ENCODE assay signal across 9 cellular contexts in the genomic region with DNA sequence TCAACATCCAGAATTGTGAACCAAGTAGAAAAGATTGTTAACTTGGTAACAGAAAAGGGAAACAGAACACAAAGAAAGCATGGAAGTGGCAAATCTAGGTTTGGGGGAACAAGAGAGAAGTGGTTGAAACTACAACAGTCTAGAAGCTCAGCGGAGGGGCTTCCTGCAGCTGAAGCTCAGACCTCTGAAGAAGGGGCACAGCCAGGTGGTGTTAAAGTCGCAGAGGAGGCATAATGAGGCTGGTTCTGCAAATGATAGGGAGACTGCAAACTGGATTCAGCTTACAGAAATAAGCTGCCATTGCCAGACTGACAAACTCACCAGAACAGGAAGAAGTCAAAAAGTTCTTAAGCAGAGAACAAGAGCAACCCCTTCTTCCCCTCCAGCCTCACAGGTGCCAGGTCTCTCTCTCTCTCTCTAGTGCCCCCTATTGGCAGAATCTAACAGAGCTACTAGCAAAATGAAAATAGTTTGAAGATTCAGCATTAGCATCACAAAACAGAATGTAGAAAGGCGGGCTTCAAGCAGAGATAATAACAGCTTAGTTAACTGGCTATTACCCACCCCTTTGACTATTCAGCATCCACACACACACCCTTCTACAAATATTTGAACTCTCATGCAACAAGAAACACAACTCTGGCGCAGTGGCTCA.
DNase-seq lines count a peak whose midpoint lies in the region; ATAC-seq and TF ChIP-seq lines count a peak whose summit lies in the region.
"Had no signal": no experiment of that assay in that cellular context is flagged by ENCODE, and none has a peak within 500 bp of the region (broad histone marks: within the 10 kb centered on the region; RNA-seq: fewer than 3 reads in every experiment).

No MANE protein-coding gene starts in this region.

- H3K27ac Mint-ChIP-seq in activated CD8-positive, alpha-beta T cell treated with anti-CD3 and anti-CD28 coated beads, Interleukin-2, amount 10 ng/mL, durations not matched to agents 7 days and 5 days, result no peak overlapping the region
- H3K27ac Mint-ChIP-seq: activated B cell treated with CpG ODN at 0.5 μM for 24 hours had no signal

- CTCF ChIA-PET in activated CD8-positive, alpha-beta T cell treated with anti-CD3 and anti-CD28 coated beads, Interleukin-2, amount 10 ng/mL, durations not matched to agents 7 days and 5 days (lab: Charles Lee), result interaction anchor here (0.5 to 3.7 kb wide), 42 partner anchors 9 to 469 kb away, joined by 3 to 89 read pairs (median 6); partner anchors contain the start of genes GRAMD2B and PHAX

- H3K9me3 Mint-ChIP-seq in activated CD8-positive, alpha-beta T cell treated with anti-CD3 and anti-CD28 coated beads, Interleukin-2, amount 10 ng/mL, durations not matched to agents 7 days and 5 days (ENCODE audit: insufficient read depth), result no peaks in the 10 kb centered on the region
- H3K9me3 Mint-ChIP-seq: activated B cell treated with CpG ODN at 0.5 μM for 24 hours had no signal

- no peaks in the 10 kb centered on the region for H3K27me3 Mint-ChIP-seq in activated CD8-positive, alpha-beta T cell treated with anti-CD3 and anti-CD28 coated beads, Interleukin-2, amount 10 ng/mL, durations not matched to agents 7 days and 5 days (ENCODE audit: low read depth)

- peak; percentile 76 for ATAC-seq in activated CD8-positive, alpha-beta T cell treated with anti-CD3 and anti-CD28 coated beads, Interleukin-2, amount 10 ng/mL, durations not matched to agents 7 days and 5 days

- no peak overlapping the region for H3K4me3 Mint-ChIP-seq in activated CD8-positive, alpha-beta T cell treated with anti-CD3 and anti-CD28 coated beads, Interleukin-2, amount 10 ng/mL, durations not matched to agents 7 days and 5 days
- H3K4me3 Mint-ChIP-seq: activated B cell treated with CpG ODN at 0.5 μM for 24 hours had no signal

- POLR2A ChIA-PET in activated CD8-positive, alpha-beta T cell treated with anti-CD3 and anti-CD28 coated beads, Interleukin-2, amount 10 ng/mL, durations not matched to agents 7 days and 5 days (lab: Charles Lee), result interaction anchor here (1.0 to 1.5 kb wide), 5 partner anchors 43 to 132 kb away, joined by 3 read pairs; partner anchors contain the start of gene GRAMD2B

- no peak overlapping the region for H3K4me3 ChIP-seq in Jurkat, Clone E6-1 (ENCODE audit: low read length)

- DNase-seq in ELF-1 (ENCODE audit: low read depth, low spot score) (peak; percentile 59), GM20000 (ENCODE audit: low spot score) (peak; percentile 36), kidney tubule cell (ENCODE audit: low spot score) (peak; percentile 44), NCI-H1105 (lab: John Stamatoyannopoulos, UW) (no peak), globus pallidus (ENCODE audit: low spot score) (no peak), NCI-H1930 (lab: John Stamatoyannopoulos, UW) (no peak)
- peak; percentile 66 for DNase-seq in Jurkat, Clone E6-1 (ENCODE audit: low read depth, low spot score)
- DNase-seq in activated CD8-positive, alpha-beta T cell treated with anti-CD3 and anti-CD28 coated beads, Interleukin-2, amount 10 ng/mL, durations not matched to agents 7 days and 5 days, result peak; percentile 56
- DNase-seq: activated B cell treated with CpG ODN at 0.5 μM for 24 hours had no signal

- H3K36me3 Mint-ChIP-seq in activated CD8-positive, alpha-beta T cell treated with anti-CD3 and anti-CD28 coated beads, Interleukin-2, amount 10 ng/mL, durations not matched to agents 7 days and 5 days (ENCODE audit: low read depth), result no peaks in the 10 kb centered on the region

- TF ChIP-seq CTCF in GM20000 (IDR thresholded peaks at IDR 0.05; ENCODE audit: extremely low read depth, missing control alignments), result peak; percentile 60

- H3K4me1 Mint-ChIP-seq in activated CD8-positive, alpha-beta T cell treated with anti-CD3 and anti-CD28 coated beads, Interleukin-2, amount 10 ng/mL, durations not matched to agents 7 days and 5 days (ENCODE audit: low read depth), result peaks cover 5% of the 10 kb centered on the region
- H3K4me1 Mint-ChIP-seq: activated B cell treated with CpG ODN at 0.5 μM for 24 hours had no signal

Comparison
In these comparisons a context has a peak if more than half of its experiments do, and no peak if none do; other contexts are left out.
1. DNase-seq: peak in ELF-1 (single experiment), GM20000 (single experiment), Jurkat, Clone E6-1 (single experiment), activated CD8-positive, alpha-beta T cell treated with anti-CD3 and anti-CD28 coated beads, Interleukin-2, amount 10 ng/mL, durations not matched to agents 7 days and 5 days (single experiment) and kidney tubule cell (single experiment); none in NCI-H1105 (single experiment), globus pallidus (single experiment) and NCI-H1930 (0 of 2).